Comparison of ENCODE assay signal across 22 cellular contexts in the genomic region with DNA sequence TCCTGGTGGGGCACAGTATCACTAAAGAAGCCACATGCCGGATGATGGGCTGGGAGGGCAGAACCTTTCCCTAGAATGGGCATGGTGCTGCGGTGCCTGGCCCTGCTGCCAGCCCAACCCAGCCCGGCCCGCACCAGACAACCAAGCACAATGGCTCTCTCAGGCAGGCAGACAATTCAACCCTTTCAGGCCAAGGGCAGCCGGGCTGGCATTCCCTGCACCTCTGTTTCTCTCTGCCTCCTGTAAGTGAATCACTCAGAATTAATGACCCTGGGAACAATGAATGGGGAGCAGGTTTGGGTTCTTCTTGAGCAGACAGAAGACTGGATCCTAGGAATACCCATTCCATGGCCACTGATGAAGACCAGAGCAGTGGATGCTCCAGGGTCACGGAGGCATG. TPM values are rescaled to one million over a fixed set of nuclear protein-coding genes. Genes with fewer than 3 reads are reported as not detected.
DNase-seq lines count a peak whose midpoint lies in the region; ATAC-seq and TF ChIP-seq lines count a peak whose summit lies in the region.
"Had no signal": no experiment of that assay in that cellular context is flagged by ENCODE, and none has a peak within 500 bp of the region (broad histone marks: within the 10 kb centered on the region; RNA-seq: fewer than 3 reads in every experiment).

No MANE protein-coding gene starts in this region.

- TF ChIP-seq RAD21 in IMR-90 (IDR thresholded peaks at IDR 0.05; ENCODE audit: low read length), result no peak

- no peak overlapping the region for H2BK120ac ChIP-seq in IMR-90 (ENCODE audit: low read depth, low read length)

- H2BK20ac ChIP-seq in IMR-90 (ENCODE audit: low read depth, low read length), result no peak overlapping the region

- dilution Hi-C loops in IMR-90 (cut with HindIII; ENCODE audit: low sequenced_read_pairs, unreplicated experiment), result no loop called here

- in situ Hi-C loops in IMR-90 (cut with MboI; ENCODE audit: low sequenced_read_pairs), result loop anchor here (5.0 kb wide), 1 partner anchor 35 kb away; no protein-coding TSS in a partner anchor

- H3K4me1 ChIP-seq in IMR-90 (ENCODE audit: control insufficient read depth, insufficient read depth, low read length), result no peaks in the 10 kb centered on the region
- no peaks in the 10 kb centered on the region for H3K4me1 ChIP-seq in naive thymus-derived CD4-positive, alpha-beta T cell (ENCODE audit: control insufficient read depth in 2 of 2, insufficient read depth in 2 of 2, low read length in 2 of 2)
- H3K4me1 ChIP-seq: BE2C had no signal

- DNase-seq in IMR-90 (no peak), caudate nucleus (lab: John Stamatoyannopoulos, UW) (peak in 55 of 61 donors; percentile 15 to 80 (median 59)), inferior parietal cortex (ENCODE audit: extremely low spot score) (peak; percentile 53), putamen (ENCODE audit: low spot score) (peak; percentile 85), HCEC 1CT (no peak)
- DNase-seq in naive thymus-derived CD4-positive, alpha-beta T cell, result no peak
- DNase-seq: activated CD4-positive, CD25-positive, alpha-beta regulatory T cell treated with anti-CD3 and anti-CD28 coated beads, Interleukin-2, amount 50 U/mL, for 72 hours; activated CD8-positive, alpha-beta T cell treated with anti-CD3 and anti-CD28 coated beads, Interleukin-2, amount 10 ng/mL, durations not matched to agents 7 days and 5 days; activated gamma-delta T cell treated with Interleukin-2 at 50 U/mL for 16 hours; activated naive CD8-positive, alpha-beta T cell treated with anti-CD3 and anti-CD28 coated beads, Interleukin-2, amount 50 U/mL, for 24 hours; activated T-cell treated with anti-CD3 and anti-CD28 coated beads, Interleukin-2, amount 50 U/mL, for 1 hour; BE2C; brain microvascular endothelial cell; DMS79; GF-D8; MM.1S; NCI-H1417 treated with DMSO at 0.1 percent for 48 hours; NCI-H510A treated with DMSO at 0.1 percent for 48 hours; PC-9 had no signal

- POLR2A ChIA-PET in IMR-90 (lab: Charles Lee; ENCODE audit: unreplicated experiment), result no interaction called here
- POLR2A ChIA-PET in naive thymus-derived CD4-positive, alpha-beta T cell (lab: Charles Lee), result no interaction called here

- no peaks in the 10 kb centered on the region for H4K20me1 ChIP-seq in IMR-90 (ENCODE audit: insufficient read depth, low read length)

- no peak overlapping the region; the same call in 1 of the 2 replicates for H4K5ac ChIP-seq in IMR-90 (ENCODE audit: low read depth, low read length)

- no peak overlapping the region for H4K8ac ChIP-seq in IMR-90 (ENCODE audit: low read depth in 2 of 2, low read length in 2 of 2)

- H3K36me3 ChIP-seq in IMR-90 (ENCODE audit: control insufficient read depth, insufficient read depth, low read length), result no peaks in the 10 kb centered on the region
- H3K36me3 ChIP-seq in naive thymus-derived CD4-positive, alpha-beta T cell (ENCODE audit: control insufficient read depth in 2 of 3, insufficient read depth in 3 of 3, low read length in 3 of 3), result no peaks in the 10 kb centered on the region
- H3K36me3 ChIP-seq: BE2C, brain microvascular endothelial cell had no signal

- WGBS in IMR-90 (ENCODE audit: extremely low coverage in 2 of 2, insufficient read length in 1 of 2), 2 experiments, result 87% methylated on average over 2 of the region's 6 CpGs; no CpG with 5 or more reads in 1 of the 2 experiments

- no peak overlapping the region for H3K27ac ChIP-seq in IMR-90 (ENCODE audit: insufficient read depth, low read length)
- peak overlapping the region; percentile 69 for H3K27ac ChIP-seq in caudate nucleus (ENCODE audit: low read depth, low read length)
- H3K27ac ChIP-seq in naive thymus-derived CD4-positive, alpha-beta T cell (ENCODE audit: low read depth, low read length), result no peak overlapping the region
- H3K27ac ChIP-seq: brain microvascular endothelial cell, PC-9 had no signal

- no peak overlapping the region; the same call in 1 of the 2 replicates for H3K14ac ChIP-seq in IMR-90 (replicated peaks; ENCODE audit: low read depth, low read length)

- no peak overlapping the region for H3K4me3 ChIP-seq in IMR-90 (ENCODE audit: insufficient read depth, low read depth, low read length)
- no peak overlapping the region for H3K4me3 ChIP-seq in naive thymus-derived CD4-positive, alpha-beta T cell (ENCODE audit: low read length)
- H3K4me3 ChIP-seq: PC-9 had no signal

- no TSS peak for BruUV-seq in IMR-90 (replicated peaks; lab: Mats Ljungman, UMichigan)

- no peaks in the 10 kb centered on the region for H3K79me1 ChIP-seq in IMR-90 (ENCODE audit: low read depth in 1 of 2, low read length in 2 of 2)

- no peak overlapping the region for H3K4me2 ChIP-seq in IMR-90 (ENCODE audit: low read depth, low read length)
- H3K4me2 ChIP-seq: PC-9 had no signal

- intact Hi-C loops in IMR-90 (cut with micrococcal nuclease), result no loop called here
- intact Hi-C loops in naive thymus-derived CD4-positive, alpha-beta T cell (cut with micrococcal nuclease), result no loop called here

- TF ChIP-seq POLR2A in IMR-90 (IDR thresholded peaks at IDR 0.05; ENCODE audit: low read depth, low read length), result no peak

- no peak overlapping the region for H2AK9ac ChIP-seq in IMR-90 (replicated peaks; ENCODE audit: low read depth, low read length, poor library complexity)

- no peaks in the 10 kb centered on the region; the same call in 1 of the 2 replicates for H3K27me3 ChIP-seq in IMR-90 (ENCODE audit: control insufficient read depth, insufficient read depth, low read length)
- H3K27me3 ChIP-seq in naive thymus-derived CD4-positive, alpha-beta T cell (ENCODE audit: control insufficient read depth in 2 of 2, insufficient read depth in 2 of 2, low read length in 2 of 2), result no peaks in the 10 kb centered on the region
- H3K27me3 ChIP-seq: BE2C, brain microvascular endothelial cell had no signal

- no peak overlapping the region for H4K91ac ChIP-seq in IMR-90 (ENCODE audit: insufficient read depth, low read depth, low read length)

- H3K23ac ChIP-seq in IMR-90 (ENCODE audit: low read depth, low read length), result no peak overlapping the region

- H2AFZ ChIP-seq in IMR-90 (replicated peaks; ENCODE audit: low read length, poor library complexity), result no peak overlapping the region
- H2AFZ ChIP-seq: PC-9 had no signal

- H2BK15ac ChIP-seq in IMR-90 (ENCODE audit: low read depth, low read length), result no peak overlapping the region

- H3K9ac ChIP-seq in IMR-90 (ENCODE audit: low read depth, low read length), result no peak overlapping the region

- peaks cover 0 to 6% (median 4%) of the 10 kb centered on the region in 5 donors for H3K27me3 Mint-ChIP-seq in naive thymus-derived CD4-positive, alpha-beta T cell

- no peak overlapping the region for H3K4ac ChIP-seq in IMR-90 (ENCODE audit: low read depth, low read length)

- H2AK5ac ChIP-seq in IMR-90 (ENCODE audit: low read depth, low read length), result peak overlapping the region; percentile 63; the same call in 1 of the 2 replicates

- no peak for ATAC-seq in IMR-90 (ENCODE audit: low read depth)
- no peak for ATAC-seq in GM18498 (IDR thresholded peaks at IDR 0.05; ENCODE audit: unreplicated experiment)
- ATAC-seq in naive thymus-derived CD4-positive, alpha-beta T cell, result no peak
- ATAC-seq in GM19397 (IDR thresholded peaks at IDR 0.05; ENCODE audit: unreplicated experiment), result no peak
- ATAC-seq: activated CD8-positive, alpha-beta T cell treated with anti-CD3 and anti-CD28 coated beads, Interleukin-2, amount 10 ng/mL, durations not matched to agents 7 days and 5 days; activated naive CD8-positive, alpha-beta T cell treated with anti-CD3 and anti-CD28 coated beads, Interleukin-2, amount 50 U/mL, for 24 hours had no signal

- H3K9me3 ChIP-seq in IMR-90 (ENCODE audit: control insufficient read depth, insufficient read depth, low read length), result peaks cover 6% of the 10 kb centered on the region
- peaks cover 0 to 19% (median 4%) of the 10 kb centered on the region in 3 experiments for H3K9me3 ChIP-seq in naive thymus-derived CD4-positive, alpha-beta T cell (ENCODE audit: control insufficient read depth in 2 of 3, low read length in 3 of 3)
- H3K9me3 ChIP-seq: BE2C had no signal

- no peak overlapping the region for H2BK5ac ChIP-seq in IMR-90 (ENCODE audit: low read depth, low read length, poor library complexity, severe bottlenecking)

- H3K9me1 ChIP-seq in IMR-90 (ENCODE audit: insufficient read depth, low read length), result no peaks in the 10 kb centered on the region

- H3K4me1 Mint-ChIP-seq in naive thymus-derived CD4-positive, alpha-beta T cell, result peaks cover 0 to 22% (median 5%) of the 10 kb centered on the region in 7 donors

- H3K4me3 Mint-ChIP-seq in naive thymus-derived CD4-positive, alpha-beta T cell, result no peak overlapping the region
- H3K4me3 Mint-ChIP-seq: activated CD8-positive, alpha-beta T cell treated with anti-CD3 and anti-CD28 coated beads, Interleukin-2, amount 10 ng/mL, durations not matched to agents 7 days and 5 days; activated naive CD8-positive, alpha-beta T cell treated with anti-CD3 and anti-CD28 coated beads, Interleukin-2, amount 50 U/mL, for 24 hours; natural killer cell treated with Interleukin-12 subunit alpha and Interleukin-12 subunit beta and Interleukin-15 and Interleukin-18, amount 100 ng/mL, for 72 hours had no signal

- no peak overlapping the region for H3K27ac Mint-ChIP-seq in naive thymus-derived CD4-positive, alpha-beta T cell
- H3K27ac Mint-ChIP-seq: activated CD8-positive, alpha-beta T cell treated with anti-CD3 and anti-CD28 coated beads, Interleukin-2, amount 10 ng/mL, durations not matched to agents 7 days and 5 days; activated naive CD8-positive, alpha-beta T cell treated with anti-CD3 and anti-CD28 coated beads, Interleukin-2, amount 50 U/mL, for 24 hours; natural killer cell treated with Interleukin-12 subunit alpha and Interleukin-12 subunit beta and Interleukin-15 and Interleukin-18, amount 100 ng/mL, for 72 hours had no signal

- no peak overlapping the region for H3K56ac ChIP-seq in IMR-90 (ENCODE audit: extremely low read depth, insufficient read depth, low read length)

- H3K9me3 Mint-ChIP-seq in naive thymus-derived CD4-positive, alpha-beta T cell, result peaks cover 7 to 33% (median 18%) of the 10 kb centered on the region in 11 donors

- peaks cover 0 to 16% (median 12%) of the 10 kb centered on the region in 5 donors for H3K36me3 Mint-ChIP-seq in naive thymus-derived CD4-positive, alpha-beta T cell

- CTCF ChIA-PET in IMR-90 (lab: Yijun Ruan, JAX), result no interaction called here
- CTCF ChIA-PET in naive thymus-derived CD4-positive, alpha-beta T cell (lab: Charles Lee), result no interaction called here

- no peak for TF ChIP-seq CTCF in IMR-90 (conservative IDR thresholded peaks at IDR 0.05; ENCODE audit: low read depth, low read length)

- no peak overlapping the region for H3K18ac ChIP-seq in IMR-90 (ENCODE audit: low read depth, low read length)

TF ChIP-seq in IMR-90, 13 proteins besides CTCF, POLR2A, EP300 and RAD21 (continues in another document):
- TF ChIP-seq CEBPB (IDR thresholded peaks at IDR 0.05; ENCODE audit: low read depth, low read length) (no peak), CHD1 (IDR thresholded peaks at IDR 0.05; ENCODE audit: low read depth, low read length) (no peak)

RNA-seq across cellular contexts. Expression of a gene that starts 41.0 kb away (rescaled TPM):
- total RNA-seq in IMR-90 (2012; rRNA removed), result 13.6 and 14.5 TPM in 2 replicates
- polyA plus RNA-seq in IMR-90 (2012; rRNA removed), result 18.1 and 18.2 TPM in 2 replicates
- polyA plus RNA-seq in IMR-90 (2012; cell fraction: cytosol; rRNA removed), result 14.9 and 25.2 TPM in 2 replicates
- polyA plus RNA-seq in IMR-90 (2012; cell fraction: nucleus; rRNA removed; ENCODE audit: low replicate concordance), result 20.2 and 32.8 TPM in 2 replicates
- 10 to 100 TPM; 20.5 to 57.1 (median 28.2) TPM for total RNA-seq in naive thymus-derived CD4-positive, alpha-beta T cell
- polyA plus RNA-seq in naive thymus-derived CD4-positive, alpha-beta T cell, result 1 to 10 TPM; 1.1 to 2.7 TPM

Comparison
In these comparisons a context has a peak if more than half of its experiments do, and no peak if none do; other contexts are left out.
1. DNase-seq: peak in caudate nucleus (55 of 61), inferior parietal cortex (single experiment) and putamen (single experiment); none in IMR-90 (single experiment), naive thymus-derived CD4-positive, alpha-beta T cell (0 of 9) and HCEC 1CT (single experiment).